9 cellular contexts compared by ENCODE assay signal in the genomic region with DNA sequence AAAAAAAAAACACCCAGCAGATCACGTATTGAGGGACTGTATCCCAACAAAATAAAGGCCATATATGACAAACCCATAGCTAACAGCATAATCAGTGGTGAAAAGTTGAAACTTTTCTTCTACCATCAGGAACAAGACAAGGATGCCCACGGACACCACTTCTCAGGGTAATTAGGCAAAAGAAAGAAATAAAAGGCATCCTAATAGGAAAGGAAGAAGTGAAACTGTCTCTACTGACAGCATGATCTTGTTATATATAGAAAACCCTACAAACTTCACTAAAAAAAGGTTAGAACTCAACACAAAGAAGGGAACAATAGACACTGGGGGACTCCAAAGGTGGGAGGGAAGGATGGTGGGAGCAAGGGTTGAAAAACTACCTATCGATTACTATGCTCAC. TPM values are rescaled to one million over a fixed set of nuclear protein-coding genes. Genes with fewer than 3 reads are reported as not detected.
"Had no signal": no experiment of that assay in that cellular context is flagged by ENCODE, and none has a peak within 500 bp of the region (broad histone marks: within the 10 kb centered on the region; RNA-seq: fewer than 3 reads in every experiment).

No MANE protein-coding gene starts in this region.

RNA-seq across cellular contexts. Expression of gene FOXD4L6, which starts 42.3 kb away (rescaled TPM):
- total RNA-seq: activated B cell treated with CpG ODN at 0.5 μM for 24 hours; activated T-cell treated with anti-CD3 and anti-CD28 coated beads, Interleukin-2, amount 50 U/mL, for 4 hours; activated T-helper 17 cell treated with anti-CD3 and anti-CD28 coated beads, Interleukin-2, amount 50 U/mL, for 72 hours; bronchial epithelial cell; cardiac septum; endodermal cell; epithelial cell of proximal tubule; esophagus mucosa had no signal
- polyA plus RNA-seq: adipose tissue had no signal
